Comparison of ENCODE assay signal across 16 cellular contexts in the genomic region with DNA sequence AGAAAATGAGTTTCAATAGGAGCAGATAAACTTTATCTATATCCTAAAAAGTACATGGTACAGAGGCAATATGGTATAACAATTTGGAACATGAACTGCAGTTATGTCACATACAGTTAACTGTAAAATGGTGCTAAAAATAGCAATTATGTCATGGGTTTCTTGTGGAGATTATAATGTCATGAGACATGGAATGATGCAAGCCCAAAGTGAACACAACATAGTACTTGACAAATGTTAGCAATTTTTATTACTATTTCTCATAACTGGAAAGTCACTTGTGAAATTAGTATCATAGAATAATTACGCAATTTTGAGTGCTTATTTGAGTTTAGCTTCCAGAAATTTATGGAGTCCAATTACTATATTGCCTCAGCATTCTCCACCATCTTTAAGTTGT.
"Had no signal": no experiment of that assay in that cellular context is flagged by ENCODE, and none has a peak within 500 bp of the region (broad histone marks: within the 10 kb centered on the region; RNA-seq: fewer than 3 reads in every experiment).

No MANE protein-coding gene starts in this region.

- H3K36me3 Mint-ChIP-seq: activated naive CD4-positive, alpha-beta T cell treated with anti-CD3 and anti-CD28 coated beads, Interleukin-2, amount 10 ng/mL, durations not matched to agents 7 days and 5 days; stimulated activated naive B cell treated with anti-CD40 and anti-IgM and Interleukin-4, amounts not matched to agents 10 μg/mL and 1 μg/mL and 100 μg/mL, for 72 hours had no signal

- H3K27ac Mint-ChIP-seq: activated CD4-positive, alpha-beta T cell treated with anti-CD3 and anti-CD28 coated beads, Interleukin-2, amount 10 ng/mL, durations not matched to agents 7 days and 5 days; activated CD8-positive, alpha-beta T cell treated with anti-CD3 and anti-CD28 coated beads, Interleukin-2, amount 10 ng/mL, durations not matched to agents 7 days and 5 days; activated naive CD4-positive, alpha-beta T cell treated with anti-CD3 and anti-CD28 coated beads, Interleukin-2, amount 10 ng/mL, durations not matched to agents 7 days and 5 days; activated naive CD8-positive, alpha-beta T cell treated with anti-CD3 and anti-CD28 coated beads, Interleukin-2, amount 50 U/mL, for 24 hours; stimulated activated naive B cell treated with anti-CD40 and anti-IgM and Interleukin-4, amounts not matched to agents 10 μg/mL and 1 μg/mL and 100 μg/mL, for 72 hours had no signal

- H3K4me1 Mint-ChIP-seq: activated CD4-positive, alpha-beta T cell treated with anti-CD3 and anti-CD28 coated beads, Interleukin-2, amount 10 ng/mL, durations not matched to agents 7 days and 5 days; activated naive CD4-positive, alpha-beta T cell treated with anti-CD3 and anti-CD28 coated beads, Interleukin-2, amount 10 ng/mL, durations not matched to agents 7 days and 5 days; activated naive CD8-positive, alpha-beta T cell treated with anti-CD3 and anti-CD28 coated beads, Interleukin-2, amount 50 U/mL, for 24 hours; neural crest cell; stimulated activated naive B cell treated with anti-CD40 and anti-IgM and Interleukin-4, amounts not matched to agents 10 μg/mL and 1 μg/mL and 100 μg/mL, for 72 hours had no signal

- H3K9me3 Mint-ChIP-seq: neural crest cell had no signal

- H3K27me3 ChIP-seq: breast epithelium, esophagus muscularis mucosa, left lung, spleen had no signal

- DNase-seq: activated CD4-positive, alpha-beta T cell treated with anti-CD3 and anti-CD28 coated beads, Interleukin-2, amount 10 ng/mL, durations not matched to agents 7 days and 5 days; activated CD8-positive, alpha-beta T cell treated with anti-CD3 and anti-CD28 coated beads, Interleukin-2, amount 10 ng/mL, durations not matched to agents 7 days and 5 days; activated naive CD4-positive, alpha-beta T cell treated with anti-CD3 and anti-CD28 coated beads, Interleukin-2, amount 10 ng/mL, durations not matched to agents 7 days and 5 days; activated naive CD8-positive, alpha-beta T cell treated with anti-CD3 and anti-CD28 coated beads, Interleukin-2, amount 50 U/mL, for 24 hours; activated T-cell treated with anti-CD3 and anti-CD28 coated beads, Interleukin-2, amount 50 U/mL, for 4 hours; cerebellar nuclear complex; cortex of kidney; effector CD8-positive, alpha-beta T cell; left lung; spleen; stimulated activated naive B cell treated with anti-CD40 and anti-IgM and Interleukin-4, amounts not matched to agents 10 μg/mL and 1 μg/mL and 100 μg/mL, for 72 hours; T1000 had no signal

- H3K4me3 Mint-ChIP-seq: activated CD4-positive, alpha-beta T cell treated with anti-CD3 and anti-CD28 coated beads, Interleukin-2, amount 10 ng/mL, durations not matched to agents 7 days and 5 days; activated CD8-positive, alpha-beta T cell treated with anti-CD3 and anti-CD28 coated beads, Interleukin-2, amount 10 ng/mL, durations not matched to agents 7 days and 5 days; activated naive CD4-positive, alpha-beta T cell treated with anti-CD3 and anti-CD28 coated beads, Interleukin-2, amount 10 ng/mL, durations not matched to agents 7 days and 5 days; activated naive CD8-positive, alpha-beta T cell treated with anti-CD3 and anti-CD28 coated beads, Interleukin-2, amount 50 U/mL, for 24 hours; activated T-cell treated with anti-CD3 and anti-CD28 coated beads, Interleukin-2, amount 50 U/mL, for 4 hours; neural crest cell; stimulated activated naive B cell treated with anti-CD40 and anti-IgM and Interleukin-4, amounts not matched to agents 10 μg/mL and 1 μg/mL and 100 μg/mL, for 72 hours had no signal

- H3K4me3 ChIP-seq: breast epithelium, esophagus muscularis mucosa, left lung, prostate gland, spleen had no signal

- H3K9me3 ChIP-seq: breast epithelium, esophagus muscularis mucosa, left lung, prostate gland had no signal

- H3K27me3 Mint-ChIP-seq: activated CD4-positive, alpha-beta T cell treated with anti-CD3 and anti-CD28 coated beads, Interleukin-2, amount 10 ng/mL, durations not matched to agents 7 days and 5 days; activated naive CD4-positive, alpha-beta T cell treated with anti-CD3 and anti-CD28 coated beads, Interleukin-2, amount 10 ng/mL, durations not matched to agents 7 days and 5 days; activated naive CD8-positive, alpha-beta T cell treated with anti-CD3 and anti-CD28 coated beads, Interleukin-2, amount 50 U/mL, for 24 hours; stimulated activated naive B cell treated with anti-CD40 and anti-IgM and Interleukin-4, amounts not matched to agents 10 μg/mL and 1 μg/mL and 100 μg/mL, for 72 hours had no signal

- H3K36me3 ChIP-seq: breast epithelium, esophagus muscularis mucosa, left lung, prostate gland, spleen had no signal

- H3K4me1 ChIP-seq: breast epithelium, esophagus muscularis mucosa, left lung, prostate gland, spleen had no signal

- H3K27ac ChIP-seq: breast epithelium, esophagus muscularis mucosa, left lung, prostate gland, spleen had no signal
